In genomic region chr17:43360739-43361498, GRCh38 we compare ENCODE assay signal across 1 cellular context.
TF ChIP-seq lines count a peak whose summit lies in the region.

No MANE protein-coding gene starts in this region.

TF ChIP-seq in A549, 52 proteins besides CTCF, POLR2A, EP300 and RAD21 (continued from another document):
- TF ChIP-seq PBX3 (IDR thresholded peaks at IDR 0.05) (peak; percentile 99), ZSCAN20 (CRISPR knock-in tag; IDR thresholded peaks at IDR 0.05) (peak; percentile 97), MAFK (IDR thresholded peaks at IDR 0.05; ENCODE audit: partially characterized antibody) (no peak), USF2 (IDR thresholded peaks at IDR 0.05) (0 out of 2 replicates have a peak, but pooled peaks have one; percentile 32), ZC3H11A (IDR thresholded peaks at IDR 0.05) (no peak), FOSB (CRISPR knock-in tag; IDR thresholded peaks at IDR 0.05) (peak; percentile 100), CHD2 (IDR thresholded peaks at IDR 0.05; ENCODE audit: low read length, partially characterized antibody) (no peak), FOSL2 (IDR thresholded peaks at IDR 0.05) (no peak), FOSL2 (CRISPR knock-in tag; IDR thresholded peaks at IDR 0.05) (peak; percentile 94), MYC (IDR thresholded peaks at IDR 0.05; ENCODE audit: borderline replicate concordance, low read length) (peak; percentile 70; the same call in 1 of the 2 replicates), JUN (IDR thresholded peaks at IDR 0.05) (peak; percentile 100), ESRRA (IDR thresholded peaks at IDR 0.05; ENCODE audit: borderline replicate concordance, low read length) (peak; percentile 50; the same call in 1 of the 2 replicates), RARB (CRISPR knock-in tag; IDR thresholded peaks at IDR 0.05) (peak; percentile 100), RFX5 (IDR thresholded peaks at IDR 0.05) (peak; percentile 73; the same call in 1 of the 2 replicates), NFE2L2 (conservative IDR thresholded peaks at IDR 0.05; ENCODE audit: low read length) (no peak), FOXS1 (CRISPR knock-in tag; IDR thresholded peaks at IDR 0.05) (peak; percentile 98), KDM1A (IDR thresholded peaks at IDR 0.05; ENCODE audit: low read depth) (no peak), EHF (CRISPR knock-in tag; IDR thresholded peaks at IDR 0.05) (peak; percentile 100), EHMT2 (IDR thresholded peaks at IDR 0.05; ENCODE audit: low read depth) (peak; percentile 45; the same call in 1 of the 2 replicates), KDM5A (IDR thresholded peaks at IDR 0.05) (no peak), GATA3 (IDR thresholded peaks at IDR 0.05; ENCODE audit: borderline replicate concordance) (peak; percentile 96), ATOH8 (CRISPR knock-in tag; IDR thresholded peaks at IDR 0.05; ENCODE audit: low read depth) (peak; percentile 100), MAX (IDR thresholded peaks at IDR 0.05) (peak; percentile 95), ZFP36 (IDR thresholded peaks at IDR 0.05; ENCODE audit: borderline replicate concordance, partially characterized antibody) (no peak), HOXB5 (CRISPR knock-in tag; IDR thresholded peaks at IDR 0.05) (peak; percentile 99), CEBPB (IDR thresholded peaks at IDR 0.05) (peak in 1 of 2 experiments; percentile 80; a peak in 2 of 4 replicates), SREBF2 (IDR thresholded peaks at IDR 0.05) (no peak), TFCP2L1 (CRISPR knock-in tag; IDR thresholded peaks at IDR 0.05) (peak; percentile 100), TP53 (CRISPR knock-in tag; IDR thresholded peaks at IDR 0.05) (peak; percentile 100)
